ENCODE assay signal across 32 cellular contexts in genomic region chr13:94366677-94367076, GRCh38.
DNase-seq lines count a peak whose midpoint lies in the region; ATAC-seq and TF ChIP-seq lines count a peak whose summit lies in the region.
"Had no signal": no experiment of that assay in that cellular context is flagged by ENCODE, and none has a peak within 500 bp of the region (broad histone marks: within the 10 kb centered on the region; RNA-seq: fewer than 3 reads in every experiment).

No MANE protein-coding gene starts in this region.

- DNase-seq in esophagus muscularis mucosa (ENCODE audit: extremely low spot score) (peak; percentile 79), glutamatergic neuron (no peak)
- no peak for DNase-seq in stimulated activated naive B cell treated with anti-CD40 and anti-IgM and Interleukin-4, amounts not matched to agents 10 μg/mL and 1 μg/mL and 100 μg/mL, for 72 hours
- DNase-seq: 8988T; ACHN; AML-193; BE2C; C1 segment of cervical spinal cord; Caco-2; Calu3; CD4-positive, alpha-beta memory T cell; CD4-positive, alpha-beta T cell; CD4-positive, CD25-positive, alpha-beta regulatory T cell; CD8-positive, alpha-beta memory T cell; CD8-positive, alpha-beta T cell; COR-L47; DMS 273 treated with DMSO at 0.1 percent for 48 hours; DMS153; DMS53; DMS79; DMS79 treated with DMSO at 0.1 percent for 48 hours; DND-41; EL had no signal

- no peak overlapping the region for H3K4me3 ChIP-seq in esophagus muscularis mucosa
- H3K4me3 ChIP-seq: A549; BLaER1; BLaER1 treated with 17β-estradiol and CSF1 and Interleukin-3, amounts not matched to agents 10 nM and 100 nM had no signal

- no peak for ATAC-seq in stimulated activated naive B cell treated with anti-CD40 and anti-IgM and Interleukin-4, amounts not matched to agents 10 μg/mL and 1 μg/mL and 100 μg/mL, for 72 hours (replicated peaks)
- ATAC-seq in activated CD4-positive, CD25-positive, alpha-beta regulatory T cell treated with anti-CD3 and anti-CD28 coated beads, Interleukin-2, amount 50 U/mL, for 24 hours: no peak
- no peak for ATAC-seq in HG03457 (IDR thresholded peaks at IDR 0.05; ENCODE audit: unreplicated experiment)
- ATAC-seq: A549; CD8-positive, alpha-beta T cell had no signal

- no peaks in the 10 kb centered on the region for H3K9me3 ChIP-seq in esophagus muscularis mucosa
- H3K9me3 ChIP-seq: A549; BE2C; BLaER1; BLaER1 treated with 17β-estradiol and CSF1 and Interleukin-3, amounts not matched to agents 10 nM and 100 nM; Caco-2 had no signal

- H3K27ac ChIP-seq in 22Rv1: peak overlapping the region; percentile 76; the same call in 1 of the 2 replicates
- H3K27ac ChIP-seq in esophagus muscularis mucosa (replicated peaks in 1 of 4): no peak overlapping the region
- H3K27ac ChIP-seq: A549; BLaER1; BLaER1 treated with 17β-estradiol and CSF1 and Interleukin-3, amounts not matched to agents 10 nM and 100 nM; C4-2B had no signal

- no peaks in the 10 kb centered on the region for H3K36me3 Mint-ChIP-seq in glutamatergic neuron (ENCODE audit: unreplicated experiment)
- no peaks in the 10 kb centered on the region for H3K36me3 Mint-ChIP-seq in stimulated activated naive B cell treated with anti-CD40 and anti-IgM and Interleukin-4, amounts not matched to agents 10 μg/mL and 1 μg/mL and 100 μg/mL, for 72 hours
- H3K36me3 Mint-ChIP-seq: CD14-positive monocyte; CD4-positive, alpha-beta memory T cell; CD4-positive, CD25-positive, alpha-beta regulatory T cell; CD8-positive, alpha-beta memory T cell; CD8-positive, alpha-beta T cell had no signal

- WGBS in esophagus muscularis mucosa: 98% methylated on average over 4 of the region's 4 CpGs

- intact Hi-C loops in esophagus muscularis mucosa (cut with DNase I): no loop called here

- no peak for TF ChIP-seq EP300 in esophagus muscularis mucosa (IDR thresholded peaks at IDR 0.05)

- peak overlapping the region; percentile 31 for H3K27ac Mint-ChIP-seq in glutamatergic neuron (ENCODE audit: unreplicated experiment)
- H3K27ac Mint-ChIP-seq in stimulated activated naive B cell treated with anti-CD40 and anti-IgM and Interleukin-4, amounts not matched to agents 10 μg/mL and 1 μg/mL and 100 μg/mL, for 72 hours: no peak overlapping the region
- H3K27ac Mint-ChIP-seq: B cell; CD14-positive monocyte; CD4-positive, alpha-beta memory T cell; CD4-positive, alpha-beta T cell; CD4-positive, CD25-positive, alpha-beta regulatory T cell; CD8-positive, alpha-beta memory T cell; CD8-positive, alpha-beta T cell had no signal

- H3K27me3 Mint-ChIP-seq in glutamatergic neuron (ENCODE audit: unreplicated experiment): peaks cover 2% of the 10 kb centered on the region
- peaks cover 0 to 32% of the 10 kb centered on the region in 2 donors for H3K27me3 Mint-ChIP-seq in stimulated activated naive B cell treated with anti-CD40 and anti-IgM and Interleukin-4, amounts not matched to agents 10 μg/mL and 1 μg/mL and 100 μg/mL, for 72 hours

- no peak overlapping the region for H3K4me3 Mint-ChIP-seq in glutamatergic neuron (ENCODE audit: unreplicated experiment)
- no peak overlapping the region for H3K4me3 Mint-ChIP-seq in stimulated activated naive B cell treated with anti-CD40 and anti-IgM and Interleukin-4, amounts not matched to agents 10 μg/mL and 1 μg/mL and 100 μg/mL, for 72 hours
- H3K4me3 Mint-ChIP-seq: B cell; CD14-positive monocyte; CD4-positive, alpha-beta memory T cell; CD4-positive, alpha-beta T cell; CD4-positive, CD25-positive, alpha-beta regulatory T cell; CD8-positive, alpha-beta memory T cell; CD8-positive, alpha-beta T cell had no signal

- no peak for TF ChIP-seq POLR2A in esophagus muscularis mucosa (IDR thresholded peaks at IDR 0.05; ENCODE audit: low read depth)

- H3K9me3 Mint-ChIP-seq in glutamatergic neuron (ENCODE audit: unreplicated experiment): peaks cover 1% of the 10 kb centered on the region
- H3K9me3 Mint-ChIP-seq in stimulated activated naive B cell treated with anti-CD40 and anti-IgM and Interleukin-4, amounts not matched to agents 10 μg/mL and 1 μg/mL and 100 μg/mL, for 72 hours: no peaks in the 10 kb centered on the region
- H3K9me3 Mint-ChIP-seq: CD14-positive monocyte; CD4-positive, alpha-beta memory T cell; CD4-positive, alpha-beta T cell; CD8-positive, alpha-beta memory T cell; CD8-positive, alpha-beta T cell had no signal

- H3K4me1 ChIP-seq in esophagus muscularis mucosa: peaks cover 0 to 5% (median 2%) of the 10 kb centered on the region in 4 donors
- H3K4me1 ChIP-seq: A549, BE2C, BLaER1, Caco-2 had no signal

- no peaks in the 10 kb centered on the region for H3K36me3 ChIP-seq in esophagus muscularis mucosa
- H3K36me3 ChIP-seq: BE2C; BLaER1; BLaER1 treated with 17β-estradiol and CSF1 and Interleukin-3, amounts not matched to agents 10 nM and 100 nM had no signal

- no peak for TF ChIP-seq CTCF in 22Rv1 (IDR thresholded peaks at IDR 0.05)
- no peak for TF ChIP-seq CTCF in esophagus muscularis mucosa (IDR thresholded peaks at IDR 0.05)
- TF ChIP-seq CTCF in glutamatergic neuron (IDR thresholded peaks at IDR 0.05; ENCODE audit: partially characterized antibody, unreplicated experiment): no peak

- H3K4me1 Mint-ChIP-seq in glutamatergic neuron (ENCODE audit: low read depth, unreplicated experiment): peaks cover 8% of the 10 kb centered on the region
- H3K4me1 Mint-ChIP-seq in stimulated activated naive B cell treated with anti-CD40 and anti-IgM and Interleukin-4, amounts not matched to agents 10 μg/mL and 1 μg/mL and 100 μg/mL, for 72 hours: no peaks in the 10 kb centered on the region
- H3K4me1 Mint-ChIP-seq: B cell, CD14-positive monocyte had no signal

- no peaks in the 10 kb centered on the region for H3K27me3 ChIP-seq in esophagus muscularis mucosa
- H3K27me3 ChIP-seq: BE2C; BLaER1; BLaER1 treated with 17β-estradiol and CSF1 and Interleukin-3, amounts not matched to agents 10 nM and 100 nM had no signal
